ENCODE assay signal across 23 cellular contexts in genomic region chr16:50844840-50845239, GRCh38.
"Had no signal": no experiment of that assay in that cellular context is flagged by ENCODE, and none has a peak within 500 bp of the region (broad histone marks: within the 10 kb centered on the region; RNA-seq: fewer than 3 reads in every experiment).

No MANE protein-coding gene starts in this region.

- DNase-seq: activated B cell treated with CpG ODN at 0.5 μM for 24 hours; activated CD4-positive, alpha-beta T cell treated with anti-CD3 and anti-CD28 coated beads for 36 hours; activated CD4-positive, alpha-beta T cell treated with anti-CD3 and anti-CD28 coated beads, Interleukin-2, amount 50 U/mL, for 48 hours; activated gamma-delta T cell; activated naive CD4-positive, alpha-beta T cell treated with anti-CD3 and anti-CD28 coated beads, Interleukin-2, amount 50 U/mL, for 16 hours; activated naive CD8-positive, alpha-beta T cell treated with anti-CD3 and anti-CD28 coated beads, Interleukin-2, amount 50 U/mL, for 24 hours; central memory CD4-positive, alpha-beta T cell; dermis blood vessel endothelial cell; effector memory CD4-positive, alpha-beta T cell; gastrocnemius medialis; hippocampal formation; left ventricle myocardium inferior; mammary epithelial cell; midbrain; natural killer cell; ovary; stimulated activated CD4-positive, alpha-beta T cell treated with anti-CD3 and anti-CD28 coated beads, Interleukin-4, amount 100 ng/mL, for 24 hours; stimulated activated naive CD8-positive, alpha-beta T cell treated with anti-CD3 and anti-CD28 coated beads, Interleukin-15, Interleukin-2, amounts not matched to agents 100 U/mL and 50 U/mL, for 24 hours; T1000; upper lobe of right lung had no signal

- H3K27me3 ChIP-seq: ovary had no signal

- H3K27ac ChIP-seq: gastrocnemius medialis, left ventricle myocardium inferior, neutrophil, ovary, prostate gland, upper lobe of right lung had no signal

- H3K4me3 ChIP-seq: gastrocnemius medialis, left ventricle myocardium inferior, ovary, prostate gland, upper lobe of right lung had no signal

- H3K9me3 ChIP-seq: gastrocnemius medialis, left ventricle myocardium inferior, neutrophil, ovary, prostate gland, upper lobe of right lung had no signal

- ATAC-seq: activated CD4-positive, alpha-beta T cell treated with anti-CD3 and anti-CD28 coated beads for 36 hours; activated naive CD8-positive, alpha-beta T cell treated with anti-CD3 and anti-CD28 coated beads, Interleukin-2, amount 50 U/mL, for 24 hours; esophagus mucosa; gastrocnemius medialis; natural killer cell; stimulated activated naive CD8-positive, alpha-beta T cell treated with anti-CD3 and anti-CD28 coated beads, Interleukin-15, Interleukin-2, amounts not matched to agents 100 U/mL and 50 U/mL, for 24 hours; upper lobe of right lung had no signal

- H3K36me3 ChIP-seq: gastrocnemius medialis, left ventricle myocardium inferior, neutrophil, ovary, prostate gland, upper lobe of right lung had no signal

- H3K4me1 ChIP-seq: gastrocnemius medialis, prostate gland had no signal
